In genomic region chr7:135143874-135144668, GRCh38 we compare ENCODE assay signal across 1 cellular context.
TF ChIP-seq lines count a peak whose summit lies in the region.

No MANE protein-coding gene starts in this region.

TF ChIP-seq in GM23338, 12 proteins besides CTCF, POLR2A, EP300 and RAD21:
- TF ChIP-seq, protein P1, sequence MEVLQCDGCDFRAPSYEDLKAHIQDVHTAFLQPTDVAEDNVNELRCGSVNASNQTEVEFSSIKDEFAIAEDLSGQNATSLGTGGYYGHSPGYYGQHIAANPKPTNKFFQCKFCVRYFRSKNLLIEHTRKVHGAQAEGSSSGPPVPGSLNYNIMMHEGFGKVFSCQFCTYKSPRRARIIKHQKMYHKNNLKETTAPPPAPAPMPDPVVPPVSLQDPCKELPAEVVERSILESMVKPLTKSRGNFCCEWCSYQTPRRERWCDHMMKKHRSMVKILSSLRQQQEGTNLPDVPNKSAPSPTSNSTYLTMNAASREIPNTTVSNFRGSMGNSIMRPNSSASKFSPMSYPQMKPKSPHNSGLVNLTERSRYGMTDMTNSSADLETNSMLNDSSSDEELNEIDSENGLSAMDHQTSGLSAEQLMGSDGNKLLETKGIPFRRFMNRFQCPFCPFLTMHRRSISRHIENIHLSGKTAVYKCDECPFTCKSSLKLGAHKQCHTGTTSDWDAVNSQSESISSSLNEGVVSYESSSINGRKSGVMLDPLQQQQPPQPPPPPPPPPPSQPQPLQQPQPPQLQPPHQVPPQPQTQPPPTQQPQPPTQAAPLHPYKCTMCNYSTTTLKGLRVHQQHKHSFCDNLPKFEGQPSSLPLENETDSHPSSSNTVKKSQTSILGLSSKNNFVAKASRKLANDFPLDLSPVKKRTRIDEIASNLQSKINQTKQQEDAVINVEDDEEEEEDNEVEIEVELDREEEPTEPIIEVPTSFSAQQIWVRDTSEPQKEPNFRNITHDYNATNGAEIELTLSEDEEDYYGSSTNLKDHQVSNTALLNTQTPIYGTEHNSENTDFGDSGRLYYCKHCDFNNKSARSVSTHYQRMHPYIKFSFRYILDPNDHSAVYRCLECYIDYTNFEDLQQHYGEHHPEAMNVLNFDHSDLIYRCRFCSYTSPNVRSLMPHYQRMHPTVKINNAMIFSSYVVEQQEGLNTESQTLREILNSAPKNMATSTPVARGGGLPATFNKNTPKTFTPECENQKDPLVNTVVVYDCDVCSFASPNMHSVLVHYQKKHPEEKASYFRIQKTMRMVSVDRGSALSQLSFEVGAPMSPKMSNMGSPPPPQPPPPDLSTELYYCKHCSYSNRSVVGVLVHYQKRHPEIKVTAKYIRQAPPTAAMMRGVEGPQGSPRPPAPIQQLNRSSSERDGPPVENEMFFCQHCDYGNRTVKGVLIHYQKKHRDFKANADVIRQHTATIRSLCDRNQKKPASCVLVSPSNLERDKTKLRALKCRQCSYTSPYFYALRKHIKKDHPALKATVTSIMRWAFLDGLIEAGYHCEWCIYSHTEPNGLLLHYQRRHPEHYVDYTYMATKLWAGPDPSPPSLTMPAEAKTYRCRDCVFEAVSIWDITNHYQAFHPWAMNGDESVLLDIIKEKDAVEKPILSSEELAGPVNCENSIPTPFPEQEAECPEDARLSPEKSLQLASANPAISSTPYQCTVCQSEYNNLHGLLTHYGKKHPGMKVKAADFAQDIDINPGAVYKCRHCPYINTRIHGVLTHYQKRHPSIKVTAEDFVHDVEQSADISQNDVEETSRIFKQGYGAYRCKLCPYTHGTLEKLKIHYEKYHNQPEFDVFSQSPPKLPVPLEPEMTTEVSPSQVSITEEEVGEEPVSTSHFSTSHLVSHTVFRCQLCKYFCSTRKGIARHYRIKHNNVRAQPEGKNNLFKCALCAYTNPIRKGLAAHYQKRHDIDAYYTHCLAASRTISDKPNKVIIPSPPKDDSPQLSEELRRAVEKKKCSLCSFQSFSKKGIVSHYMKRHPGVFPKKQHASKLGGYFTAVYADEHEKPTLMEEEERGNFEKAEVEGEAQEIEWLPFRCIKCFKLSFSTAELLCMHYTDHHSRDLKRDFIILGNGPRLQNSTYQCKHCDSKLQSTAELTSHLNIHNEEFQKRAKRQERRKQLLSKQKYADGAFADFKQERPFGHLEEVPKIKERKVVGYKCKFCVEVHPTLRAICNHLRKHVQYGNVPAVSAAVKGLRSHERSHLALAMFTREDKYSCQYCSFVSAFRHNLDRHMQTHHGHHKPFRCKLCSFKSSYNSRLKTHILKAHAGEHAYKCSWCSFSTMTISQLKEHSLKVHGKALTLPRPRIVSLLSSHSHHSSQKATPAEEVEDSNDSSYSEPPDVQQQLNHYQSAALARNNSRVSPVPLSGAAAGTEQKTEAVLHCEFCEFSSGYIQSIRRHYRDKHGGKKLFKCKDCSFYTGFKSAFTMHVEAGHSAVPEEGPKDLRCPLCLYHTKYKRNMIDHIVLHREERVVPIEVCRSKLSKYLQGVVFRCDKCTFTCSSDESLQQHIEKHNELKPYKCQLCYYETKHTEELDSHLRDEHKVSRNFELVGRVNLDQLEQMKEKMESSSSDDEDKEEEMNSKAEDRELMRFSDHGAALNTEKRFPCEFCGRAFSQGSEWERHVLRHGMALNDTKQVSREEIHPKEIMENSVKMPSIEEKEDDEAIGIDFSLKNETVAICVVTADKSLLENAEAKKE (CRISPR knock-in tag; IDR thresholded peaks at IDR 0.05), result no peak
- no peak for TF ChIP-seq CREB1 (CRISPR knock-in tag; IDR thresholded peaks at IDR 0.05; ENCODE audit: low read depth)
- no peak for TF ChIP-seq ZNF331 (CRISPR knock-in tag; IDR thresholded peaks at IDR 0.05; ENCODE audit: low read depth)
- TF ChIP-seq REST (IDR thresholded peaks at IDR 0.05; ENCODE audit: unreplicated experiment), result no peak
- no peak for TF ChIP-seq NANOG (IDR thresholded peaks at IDR 0.05; ENCODE audit: borderline replicate concordance)
- no peak for TF ChIP-seq STAT1 (IDR thresholded peaks at IDR 0.05; ENCODE audit: unreplicated experiment)
- TF ChIP-seq EZH2phosphoT487 (IDR thresholded peaks at IDR 0.05; ENCODE audit: unreplicated experiment), result no peak
- TF ChIP-seq, protein P2, sequence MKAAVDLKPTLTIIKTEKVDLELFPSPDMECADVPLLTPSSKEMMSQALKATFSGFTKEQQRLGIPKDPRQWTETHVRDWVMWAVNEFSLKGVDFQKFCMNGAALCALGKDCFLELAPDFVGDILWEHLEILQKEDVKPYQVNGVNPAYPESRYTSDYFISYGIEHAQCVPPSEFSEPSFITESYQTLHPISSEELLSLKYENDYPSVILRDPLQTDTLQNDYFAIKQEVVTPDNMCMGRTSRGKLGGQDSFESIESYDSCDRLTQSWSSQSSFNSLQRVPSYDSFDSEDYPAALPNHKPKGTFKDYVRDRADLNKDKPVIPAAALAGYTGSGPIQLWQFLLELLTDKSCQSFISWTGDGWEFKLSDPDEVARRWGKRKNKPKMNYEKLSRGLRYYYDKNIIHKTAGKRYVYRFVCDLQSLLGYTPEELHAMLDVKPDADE (IDR thresholded peaks at IDR 0.05), result no peak
- no peak for TF ChIP-seq EZH2 (IDR thresholded peaks at IDR 0.05; ENCODE audit: low read depth, unreplicated experiment)
- no peak for TF ChIP-seq ZNF114 (CRISPR knock-in tag; IDR thresholded peaks at IDR 0.05)
- TF ChIP-seq JUNB (IDR thresholded peaks at IDR 0.05; ENCODE audit: unreplicated experiment), result no peak
- TF ChIP-seq POLR2AphosphoS5 (IDR thresholded peaks at IDR 0.05; ENCODE audit: low read depth), result no peak
